Comparison of ENCODE assay signal across 1 cellular context in genomic region chr7:128135275-128136214, GRCh38.
TF ChIP-seq lines count a peak whose summit lies in the region.

No MANE protein-coding gene starts in this region.

TF ChIP-seq in H1, 55 proteins besides CTCF, POLR2A, EP300 and RAD21 (continued from another document):
- no peak for TF ChIP-seq CHD7 (IDR thresholded peaks at IDR 0.05; ENCODE audit: insufficient replicate concordance, low read length)
- TF ChIP-seq SUZ12 (IDR thresholded peaks at IDR 0.05; ENCODE audit: low read length), result no peak; the same call in 1 of the 2 replicates
- no peak for TF ChIP-seq NRF1 (IDR thresholded peaks at IDR 0.05; ENCODE audit: low read depth, low read length)
- peak; percentile 23 for TF ChIP-seq ASH2L (IDR thresholded peaks at IDR 0.05; ENCODE audit: low read length)
- TF ChIP-seq FOSL1 (IDR thresholded peaks at IDR 0.05; ENCODE audit: insufficient read depth, low read depth, low read length), result no peak
- TF ChIP-seq JUN (IDR thresholded peaks at IDR 0.05; ENCODE audit: low read depth, low read length), result no peak
- TF ChIP-seq SP2 (IDR thresholded peaks at IDR 0.05; ENCODE audit: low read length), result no peak
- TF ChIP-seq TCF12 (IDR thresholded peaks at IDR 0.05; ENCODE audit: low read depth, low read length), result no peak
- no peak for TF ChIP-seq CHD1 (IDR thresholded peaks at IDR 0.05; ENCODE audit: low read depth, low read length)
- TF ChIP-seq ATF2 (IDR thresholded peaks at IDR 0.05; ENCODE audit: low read length), result no peak
- TF ChIP-seq MAX (IDR thresholded peaks at IDR 0.05), result peak; percentile 97
- TF ChIP-seq RNF2 (IDR thresholded peaks at IDR 0.05; ENCODE audit: borderline replicate concordance, low read depth, low read length, missing control alignments, poor library complexity, severe bottlenecking), result no peak
- TF ChIP-seq SP4 (IDR thresholded peaks at IDR 0.05; ENCODE audit: low read length), result no peak
- TF ChIP-seq POU5F1 (IDR thresholded peaks at IDR 0.05; ENCODE audit: low read depth, low read length), result no peak
- no peak for TF ChIP-seq ATF3 (IDR thresholded peaks at IDR 0.05; ENCODE audit: insufficient read depth, low read depth, low read length)
- TF ChIP-seq EGR1 (IDR thresholded peaks at IDR 0.05; ENCODE audit: borderline replicate concordance, low read depth, low read length), result peak; percentile 89
- peak; percentile 99 for TF ChIP-seq KDM4A (IDR thresholded peaks at IDR 0.05; ENCODE audit: low read depth, low read length, severe bottlenecking)
- TF ChIP-seq BRCA1 (IDR thresholded peaks at IDR 0.05; ENCODE audit: low read depth, low read length), result no peak
- TF ChIP-seq E2F6 (IDR thresholded peaks at IDR 0.05), result peak; percentile 90
- TF ChIP-seq TBP (IDR thresholded peaks at IDR 0.05; ENCODE audit: low read depth, low read length), result no peak
- TF ChIP-seq PHF8 (conservative IDR thresholded peaks at IDR 0.05; ENCODE audit: low read depth, low read length), result no peak
- no peak for TF ChIP-seq NANOG (IDR thresholded peaks at IDR 0.05; ENCODE audit: insufficient read depth, low read depth, low read length, poor library complexity, severe bottlenecking)
- TF ChIP-seq CBX5 (IDR thresholded peaks at IDR 0.05; ENCODE audit: low read depth, low read length), result no peak
- no peak for TF ChIP-seq SIRT6 (IDR thresholded peaks at IDR 0.05; ENCODE audit: low read length)
- no peak for TF ChIP-seq RXRA (IDR thresholded peaks at IDR 0.05; ENCODE audit: insufficient read depth, low read depth, low read length)
- TF ChIP-seq USF2 (IDR thresholded peaks at IDR 0.05; ENCODE audit: low read length), result 0 out of 2 replicates have a peak, but pooled peaks have one; percentile 21
- TF ChIP-seq GABPA (IDR thresholded peaks at IDR 0.05; ENCODE audit: borderline replicate concordance, insufficient read depth, low read length), result no peak
- no peak for TF ChIP-seq CEBPB (IDR thresholded peaks at IDR 0.05; ENCODE audit: low read depth, low read length)
- no peak for TF ChIP-seq HDAC2 (IDR thresholded peaks at IDR 0.05; ENCODE audit: borderline replicate concordance in 1 of 2, low read depth in 2 of 2, low read length in 2 of 2)
- peak; percentile 2 for TF ChIP-seq EZH2 (IDR thresholded peaks at IDR 0.05; ENCODE audit: low read depth, low read length, severe bottlenecking)
- no peak for TF ChIP-seq SP1 (IDR thresholded peaks at IDR 0.05; ENCODE audit: low read depth, low read length)
- TF ChIP-seq YY1 (IDR thresholded peaks at IDR 0.05; ENCODE audit: low read depth, low read length), result no peak
- TF ChIP-seq KDM5A (IDR thresholded peaks at IDR 0.05; ENCODE audit: low read length), result no peak
- TF ChIP-seq BCL11A (IDR thresholded peaks at IDR 0.05; ENCODE audit: low read depth in 2 of 2, low read length in 2 of 2), result no peak
- no peak for TF ChIP-seq HDAC6 (IDR thresholded peaks at IDR 0.05; ENCODE audit: low read depth, low read length)
- no peak for TF ChIP-seq CHD2 (IDR thresholded peaks at IDR 0.05; ENCODE audit: low read length)
- no peak; a peak in 1 of 4 replicates for TF ChIP-seq SIN3A (conservative IDR thresholded peaks at IDR 0.05 in 1 of 2, IDR thresholded peaks at IDR 0.05 in 1 of 2; ENCODE audit: low read depth in 1 of 2, low read length in 2 of 2)
- no peak for TF ChIP-seq RFX5 (IDR thresholded peaks at IDR 0.05; ENCODE audit: borderline replicate concordance, low read depth, low read length)
- TF ChIP-seq GTF2F1 (IDR thresholded peaks at IDR 0.05; ENCODE audit: borderline replicate concordance, low read depth, low read length), result 0 out of 2 replicates have a peak, but pooled peaks have one; percentile 22
- no peak for TF ChIP-seq CBX8 (IDR thresholded peaks at IDR 0.05; ENCODE audit: borderline replicate concordance, low read depth, low read length)
- no peak for TF ChIP-seq TEAD4 (IDR thresholded peaks at IDR 0.05; ENCODE audit: low read depth, low read length)
- TF ChIP-seq POLR2AphosphoS5 (IDR thresholded peaks at IDR 0.05; ENCODE audit: low read depth, low read length), result no peak
- peak; percentile 63; the same call in 1 of the 2 replicates for TF ChIP-seq RBBP5 (IDR thresholded peaks at IDR 0.05; ENCODE audit: borderline replicate concordance, low read depth, low read length)
- TF ChIP-seq SRF (IDR thresholded peaks at IDR 0.05; ENCODE audit: low read depth, low read length), result no peak
- TF ChIP-seq TAF7 (optimal IDR thresholded peaks at IDR 0.05; ENCODE audit: borderline replicate concordance, low read depth, low read length), result no peak
